Comparison of ENCODE assay signal across 1 cellular context in the genomic region with DNA sequence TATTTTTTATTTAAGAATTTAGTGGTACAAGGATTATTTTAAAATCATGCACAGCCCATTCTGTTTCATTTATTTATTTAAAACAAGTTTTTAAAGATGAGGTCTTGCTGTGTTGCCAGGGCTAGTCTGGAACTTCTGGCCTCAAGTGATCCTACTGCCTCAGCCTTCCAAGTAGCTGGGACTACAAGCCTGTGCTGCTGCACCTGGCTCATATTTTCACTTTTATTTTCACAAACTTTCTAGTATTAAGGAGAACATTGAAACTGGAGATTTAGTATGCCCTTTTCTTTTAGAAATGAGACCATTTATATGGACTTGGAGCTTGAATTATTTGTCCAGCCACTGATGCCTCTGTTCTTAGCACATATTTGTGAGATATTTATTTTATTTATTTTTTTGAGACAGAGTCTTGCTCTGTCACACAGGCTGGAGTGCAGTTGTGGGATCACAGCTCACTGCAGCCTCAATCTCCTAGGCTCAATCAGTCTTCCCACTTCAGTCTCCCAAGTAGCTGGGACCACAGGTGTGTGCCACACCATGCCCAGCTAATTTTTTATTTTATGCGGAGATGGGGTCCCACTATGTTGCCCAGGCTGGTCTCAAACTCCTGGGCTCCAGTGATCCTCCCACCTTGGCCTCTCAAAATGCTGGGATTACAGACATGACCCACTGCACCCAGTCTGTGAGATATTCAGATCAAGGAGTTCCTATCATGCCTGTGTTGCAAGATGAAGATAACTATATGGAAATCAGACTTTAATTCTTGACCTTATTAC.
TF ChIP-seq lines count a peak whose summit lies in the region.

No MANE protein-coding gene starts in this region.

TF ChIP-seq in SK-N-SH treated with all-trans-retinoic acid at 6 μM for 48 hours, 23 proteins besides CTCF, POLR2A, EP300 and RAD21 (continued from another document):
- TF ChIP-seq, protein P1, sequence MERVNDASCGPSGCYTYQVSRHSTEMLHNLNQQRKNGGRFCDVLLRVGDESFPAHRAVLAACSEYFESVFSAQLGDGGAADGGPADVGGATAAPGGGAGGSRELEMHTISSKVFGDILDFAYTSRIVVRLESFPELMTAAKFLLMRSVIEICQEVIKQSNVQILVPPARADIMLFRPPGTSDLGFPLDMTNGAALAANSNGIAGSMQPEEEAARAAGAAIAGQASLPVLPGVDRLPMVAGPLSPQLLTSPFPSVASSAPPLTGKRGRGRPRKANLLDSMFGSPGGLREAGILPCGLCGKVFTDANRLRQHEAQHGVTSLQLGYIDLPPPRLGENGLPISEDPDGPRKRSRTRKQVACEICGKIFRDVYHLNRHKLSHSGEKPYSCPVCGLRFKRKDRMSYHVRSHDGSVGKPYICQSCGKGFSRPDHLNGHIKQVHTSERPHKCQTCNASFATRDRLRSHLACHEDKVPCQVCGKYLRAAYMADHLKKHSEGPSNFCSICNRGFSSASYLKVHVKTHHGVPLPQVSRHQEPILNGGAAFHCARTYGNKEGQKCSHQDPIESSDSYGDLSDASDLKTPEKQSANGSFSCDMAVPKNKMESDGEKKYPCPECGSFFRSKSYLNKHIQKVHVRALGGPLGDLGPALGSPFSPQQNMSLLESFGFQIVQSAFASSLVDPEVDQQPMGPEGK (CRISPR knock-in tag; IDR thresholded peaks at IDR 0.05; ENCODE audit: borderline replicate concordance), result no peak
- TF ChIP-seq, protein P2, sequence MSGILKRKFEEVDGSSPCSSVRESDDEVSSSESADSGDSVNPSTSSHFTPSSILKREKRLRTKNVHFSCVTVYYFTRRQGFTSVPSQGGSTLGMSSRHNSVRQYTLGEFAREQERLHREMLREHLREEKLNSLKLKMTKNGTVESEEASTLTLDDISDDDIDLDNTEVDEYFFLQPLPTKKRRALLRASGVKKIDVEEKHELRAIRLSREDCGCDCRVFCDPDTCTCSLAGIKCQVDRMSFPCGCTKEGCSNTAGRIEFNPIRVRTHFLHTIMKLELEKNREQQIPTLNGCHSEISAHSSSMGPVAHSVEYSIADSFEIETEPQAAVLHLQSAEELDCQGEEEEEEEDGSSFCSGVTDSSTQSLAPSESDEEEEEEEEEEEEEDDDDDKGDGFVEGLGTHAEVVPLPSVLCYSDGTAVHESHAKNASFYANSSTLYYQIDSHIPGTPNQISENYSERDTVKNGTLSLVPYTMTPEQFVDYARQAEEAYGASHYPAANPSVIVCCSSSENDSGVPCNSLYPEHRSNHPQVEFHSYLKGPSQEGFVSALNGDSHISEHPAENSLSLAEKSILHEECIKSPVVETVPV (CRISPR knock-in tag; IDR thresholded peaks at IDR 0.05), result no peak
- TF ChIP-seq TOX (CRISPR knock-in tag; IDR thresholded peaks at IDR 0.05; ENCODE audit: borderline replicate concordance) (no peak), RARB (CRISPR knock-in tag; IDR thresholded peaks at IDR 0.05) (no peak), ARNTL (CRISPR knock-in tag; IDR thresholded peaks at IDR 0.05; ENCODE audit: borderline replicate concordance, low read depth) (no peak), ISL1 (CRISPR knock-in tag; IDR thresholded peaks at IDR 0.05) (no peak)
